1 cellular context compared by ENCODE assay signal in the genomic region with DNA sequence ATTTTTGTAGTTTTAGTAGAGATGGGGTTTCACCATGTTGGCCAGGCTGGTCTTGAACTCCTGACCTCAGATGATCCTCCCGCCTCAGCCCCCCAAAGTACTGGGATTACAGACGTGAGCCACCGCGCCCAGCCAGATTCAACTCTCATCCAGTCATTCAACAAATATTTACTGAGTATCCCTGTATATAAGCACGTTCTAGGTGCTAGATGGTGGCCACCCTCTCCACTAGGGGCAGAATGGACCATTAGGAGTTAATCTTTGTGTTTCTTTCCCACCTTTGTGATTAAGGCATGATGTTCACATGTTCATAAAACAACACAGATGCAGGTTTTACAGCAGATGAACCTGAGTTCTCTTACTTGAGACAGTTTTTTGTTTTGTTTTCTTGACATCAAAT.
TF ChIP-seq lines count a peak whose summit lies in the region.

No MANE protein-coding gene starts in this region.

TF ChIP-seq in HEK293, 187 proteins besides CTCF, POLR2A, EP300 and RAD21 (continued from another document):
- no peak for TF ChIP-seq TSHZ1 (tag by site-specific recombination; IDR thresholded peaks at IDR 0.05; ENCODE audit: borderline replicate concordance)
- no peak for TF ChIP-seq ZNF658 (tag by site-specific recombination; IDR thresholded peaks at IDR 0.05)
- TF ChIP-seq ZNF423 (tag by site-specific recombination; IDR thresholded peaks at IDR 0.05), result no peak
